ENCODE assay signal across 8 cellular contexts in genomic region chr1:116569776-116570357, GRCh38. TPM values are rescaled to one million over a fixed set of nuclear protein-coding genes. Genes with fewer than 3 reads are reported as not detected.
DNase-seq lines count a peak whose midpoint lies in the region; ATAC-seq and TF ChIP-seq lines count a peak whose summit lies in the region.

No MANE protein-coding gene starts in this region.

- H3K27ac Mint-ChIP-seq in endodermal cell (peak overlapping the region; percentile 78), naive B cell (peak overlapping the region in 5 of 6 donors; percentile 79 to 96 (median 89))

- no peaks in the 10 kb centered on the region for H3K27me3 ChIP-seq in HL-60 (ENCODE audit: insufficient read depth, poor library complexity, severe bottlenecking)
- peaks cover 13% of the 10 kb centered on the region for H3K27me3 ChIP-seq in endodermal cell (ENCODE audit: control insufficient read depth, insufficient read depth, low read length, poor library complexity, severe bottlenecking)
- no peaks in the 10 kb centered on the region for H3K27me3 ChIP-seq in transverse colon

- no peak for TF ChIP-seq CTCF in HL-60 (IDR thresholded peaks at IDR 0.05; ENCODE audit: insufficient read depth, low read length)
- no peak for TF ChIP-seq CTCF in endodermal cell (conservative IDR thresholded peaks at IDR 0.05)
- no peak for TF ChIP-seq CTCF in transverse colon (IDR thresholded peaks at IDR 0.05)

- H3K4me3 Mint-ChIP-seq in endodermal cell, result peak overlapping the region; percentile 67
- H3K4me3 Mint-ChIP-seq in naive B cell, result peak overlapping the region; percentile 76 to 95 (median 92)

- H3K9me3 ChIP-seq in ES-I3 (ENCODE audit: control insufficient read depth, insufficient read depth, low read length) (no peaks in the 10 kb centered on the region), endodermal cell (ENCODE audit: control insufficient read depth, low read length) (no peaks in the 10 kb centered on the region), transverse colon (no peaks in the 10 kb centered on the region)

- H3K4me1 Mint-ChIP-seq in endodermal cell, result peaks cover 15% of the 10 kb centered on the region
- peaks cover 26 to 41% (median 30%) of the 10 kb centered on the region in 3 donors for H3K4me1 Mint-ChIP-seq in naive B cell

- TF ChIP-seq EP300 in transverse colon (IDR thresholded peaks at IDR 0.05; ENCODE audit: low read depth), result no peak

- H3K36me3 Mint-ChIP-seq in endodermal cell (ENCODE audit: low read depth) (no peaks in the 10 kb centered on the region), naive B cell (peaks cover 0 to 5% of the 10 kb centered on the region in 2 donors)

- no peak for TF ChIP-seq POLR2A in transverse colon (IDR thresholded peaks at IDR 0.05)

- H3K9me3 Mint-ChIP-seq in endodermal cell (no peaks in the 10 kb centered on the region), naive B cell (peaks cover 0 to 5% (median 2%) of the 10 kb centered on the region in 7 donors)

- DNase-seq in HL-60 (ENCODE audit: low read depth in 1 of 2, low spot score in 1 of 2) (no peak), endodermal cell (no peak), naive B cell (peak; percentile 12), transverse colon (peak; percentile 80), hepatic stellate cell (ENCODE audit: low spot score) (no peak), NCI-H1930 (lab: John Stamatoyannopoulos, UW) (no peak)
- DNase-seq in activated CD4-positive, alpha-beta T cell treated with anti-CD3 and anti-CD28 coated beads for 4 hours, result peak; percentile 55 to 61

- in situ Hi-C loops in transverse colon (cut with MboI; ENCODE audit: low pct_ligation_motif_present in 1 of 4, low pct_unique_long_range_greater_than_20kb in 1 of 4, low sequenced_read_pairs in 3 of 4), result loop anchor here in 1 of 4 donors (10.0 kb wide), 1 partner anchor 485 kb away; no protein-coding TSS in a partner anchor

- H3K4me1 ChIP-seq in ES-I3 (ENCODE audit: insufficient read depth, low read length) (0 out of 2 replicates have a peak, but pooled peaks cover 6% of the 10 kb centered on the region), endodermal cell (ENCODE audit: control insufficient read depth, insufficient read depth, low read length) (no peaks in the 10 kb centered on the region), transverse colon (peaks cover 0 to 37% (median 19%) of the 10 kb centered on the region in 4 donors)

- H3K4me3 ChIP-seq in HL-60 (replicated peaks; ENCODE audit: insufficient read depth, low read length) (peak overlapping the region; percentile 80), endodermal cell (ENCODE audit: low read length) (peak overlapping the region; percentile 89), transverse colon (peak overlapping the region; percentile 51 to 83 (median 67))

- peak; percentile 3 to 7 for ATAC-seq in naive B cell (ENCODE audit: low read depth in 2 of 2)

- intact Hi-C loops in transverse colon (cut with DNase I; ENCODE audit: low total_unique reads), result loop anchor here (10.0 kb wide), 1 partner anchor 485 kb away; no protein-coding TSS in a partner anchor

- H3K27me3 Mint-ChIP-seq in endodermal cell (ENCODE audit: insufficient read depth) (peaks cover 19% of the 10 kb centered on the region), naive B cell (no peaks in the 10 kb centered on the region)

- WGBS in endodermal cell (ENCODE audit: insufficient coverage in 1 of 2, insufficient read length in 1 of 2), 2 experiments, result 58 to 67% methylated on average over 13 to 22 of the region's 22 CpGs
- 19% methylated on average over 22 of the region's 22 CpGs; no CpG with 5 or more reads in 1 of the 2 donors for WGBS in transverse colon (ENCODE audit: low coverage in 1 of 2), 2 donors

- no peak overlapping the region for H3K27ac ChIP-seq in HL-60 (replicated peaks)
- no peak overlapping the region for H3K27ac ChIP-seq in endodermal cell (ENCODE audit: low read depth, low read length)
- peak overlapping the region; percentile 96 to 99 (median 98) for H3K27ac ChIP-seq in transverse colon

- H3K9ac ChIP-seq in ES-I3 (ENCODE audit: low read depth, low read length) (peak overlapping the region; percentile 87; the same call in 1 of the 2 replicates), endodermal cell (ENCODE audit: extremely low read depth, low read length, poor library complexity, severe bottlenecking) (no peak overlapping the region)

- H3K36me3 ChIP-seq in ES-I3 (ENCODE audit: insufficient read depth, low read length) (no peaks in the 10 kb centered on the region), endodermal cell (ENCODE audit: control insufficient read depth, insufficient read depth, low read length) (no peaks in the 10 kb centered on the region), transverse colon (no peaks in the 10 kb centered on the region)

RNA-seq across cellular contexts. Expression of gene CD58, which starts 1.0 kb away (rescaled TPM):
- total RNA-seq in endodermal cell, result 1 to 10 TPM; 4.6 to 5.9 TPM
- polyA plus RNA-seq in endodermal cell (2013, experiment 1 of 2), result 13.5 TPM
- 15.1 TPM for polyA plus RNA-seq in endodermal cell (2013, experiment 2 of 2)
- 10 to 100 TPM in 2 of 6 donors, 1 to 10 TPM in 4; 8.6 to 14.7 (median 9.9) TPM for polyA plus RNA-seq in naive B cell (ENCODE audit: low read depth in 6 of 6)
- 10 to 100 TPM in 3 of 4 donors, 1 to 10 TPM in 1; 1.8 to 48.7 (median 32.7) TPM for total RNA-seq in transverse colon

Comparison
In these comparisons a context has a peak if more than half of its experiments do, and no peak if none do; other contexts are left out.
1. DNase-seq: peak in activated CD4-positive, alpha-beta T cell treated with anti-CD3 and anti-CD28 coated beads for 4 hours (2 of 2), naive B cell (single experiment) and transverse colon (single experiment); none in HL-60 (0 of 2), endodermal cell (single experiment), hepatic stellate cell (single experiment) and NCI-H1930 (0 of 2).
2. H3K27ac ChIP-seq: peak in transverse colon (4 of 4); none in HL-60 (single experiment) and endodermal cell (single experiment).
3. Peak in every context shown above with its lines, with median percentiles within 50 percentile points of each other: H3K4me3 ChIP-seq.